In genomic region chr19:52725528-52725961, GRCh38 we compare ENCODE assay signal across 32 cellular contexts.
"Had no signal": no experiment of that assay in that cellular context is flagged by ENCODE, and none has a peak within 500 bp of the region (broad histone marks: within the 10 kb centered on the region; RNA-seq: fewer than 3 reads in every experiment).

No MANE protein-coding gene starts in this region.

- H3K4me3 ChIP-seq: adrenal gland, ascending aorta, heart left ventricle, left lung, lower lobe of right lung, skin epidermis, stomach, tibial artery had no signal

- H3K27ac Mint-ChIP-seq: activated CD4-positive, alpha-beta memory T cell treated with anti-CD3 and anti-CD28 coated beads for 36 hours; activated CD4-positive, alpha-beta T cell treated with anti-CD3 and anti-CD28 coated beads, Interleukin-2, amount 10 ng/mL, durations not matched to agents 24 days and 14 days; activated naive CD4-positive, alpha-beta T cell treated with anti-CD3 and anti-CD28 coated beads for 36 hours; activated naive CD8-positive, alpha-beta T cell treated with anti-CD3 and anti-CD28 coated beads for 36 hours; activated T-helper 1 cell treated with anti-CD3 and anti-CD28 coated beads, Interleukin-12 subunit alpha, Interleukin-12 subunit beta, Interleukin-2, Interleukin-4 antibody, amounts not matched to agents 30 ng/mL and 10 ng/mL and 1 ng/mL, durations not matched to agents 14 hours and 24 hours and 36 hours; stimulated activated memory B cell treated with anti-CD40 and anti-IgM and Interleukin-4, amounts not matched to agents 10 μg/mL and 1 μg/mL and 100 μg/mL, for 72 hours; T-helper 1 cell treated with Interleukin-12 subunit alpha and Interleukin-12 subunit beta and Interleukin-4 antibody, amounts not matched to agents 30 μg/mL and 1 μg/mL, for 36 hours had no signal

- H3K4me1 ChIP-seq: adrenal gland, ascending aorta, heart left ventricle, left lung, lower lobe of right lung, stomach, tibial artery had no signal

- H3K4me1 Mint-ChIP-seq: activated naive CD8-positive, alpha-beta T cell treated with anti-CD3 and anti-CD28 coated beads for 36 hours had no signal

- H3K4me3 Mint-ChIP-seq: activated CD4-positive, alpha-beta memory T cell treated with anti-CD3 and anti-CD28 coated beads for 36 hours; activated CD4-positive, alpha-beta T cell treated with anti-CD3 and anti-CD28 coated beads, Interleukin-2, amount 10 ng/mL, durations not matched to agents 24 days and 14 days; activated naive CD4-positive, alpha-beta T cell treated with anti-CD3 and anti-CD28 coated beads for 36 hours; activated naive CD8-positive, alpha-beta T cell treated with anti-CD3 and anti-CD28 coated beads for 36 hours; activated T-helper 1 cell treated with anti-CD3 and anti-CD28 coated beads, Interleukin-12 subunit alpha, Interleukin-12 subunit beta, Interleukin-2, Interleukin-4 antibody, amounts not matched to agents 30 ng/mL and 10 ng/mL and 1 ng/mL, durations not matched to agents 14 hours and 24 hours and 36 hours; brain; naive B cell; stimulated activated memory B cell treated with anti-CD40 and anti-IgM and Interleukin-4, amounts not matched to agents 10 μg/mL and 1 μg/mL and 100 μg/mL, for 72 hours; T-helper 1 cell treated with Interleukin-12 subunit alpha and Interleukin-12 subunit beta and Interleukin-4 antibody, amounts not matched to agents 30 μg/mL and 1 μg/mL, for 36 hours had no signal

- H3K27me3 ChIP-seq: adrenal gland, ascending aorta, heart left ventricle, left lung, neutrophil, stomach, tibial artery had no signal

- DNase-seq: activated CD4-positive, alpha-beta memory T cell treated with anti-CD3 and anti-CD28 coated beads for 36 hours; activated CD4-positive, alpha-beta T cell treated with anti-CD3 and anti-CD28 coated beads, Interleukin-2, amount 10 ng/mL, durations not matched to agents 24 days and 14 days; activated CD4-positive, CD25-positive, alpha-beta regulatory T cell treated with anti-CD3 and anti-CD28 coated beads, Interleukin-2, amount 50 U/mL, for 72 hours; activated CD8-positive, alpha-beta memory T cell treated with anti-CD3 and anti-CD28 coated beads, Interleukin-2, amount 50 U/mL, for 4 hours; activated effector memory CD4-positive, alpha-beta T cell treated with anti-CD3 and anti-CD28 coated beads, Interleukin-2, amount 50 U/mL, for 16 hours; activated naive CD4-positive, alpha-beta T cell treated with anti-CD3 and anti-CD28 coated beads for 36 hours; activated naive CD8-positive, alpha-beta T cell treated with anti-CD3 and anti-CD28 coated beads for 36 hours; activated T-cell treated with anti-CD3 and anti-CD28 coated beads, Interleukin-2, amount 50 U/mL, for 1 hour; adrenal gland; cortex of kidney; foreskin fibroblast; heart left ventricle; lower lobe of right lung; naive B cell; nephron progenitor cell; stimulated activated CD4-positive, alpha-beta T cell treated with anti-CD3 and anti-CD28 coated beads, Interleukin-4, amount 100 ng/mL, for 4 hours; stimulated activated CD8-positive, alpha-beta memory T cell treated with anti-CD3 and anti-CD28 coated beads, Interleukin-4, amount 100 ng/mL, for 48 hours; stomach; T-helper 9 cell; tibial artery; WERI-Rb-1 had no signal

- H3K27ac ChIP-seq: adrenal gland, ascending aorta, heart left ventricle, left lung, lower lobe of right lung, neutrophil, skin epidermis, stomach, tibial artery, WERI-Rb-1 had no signal

- FAIRE-seq: TTC549 had no signal

- H3K9me3 ChIP-seq: adrenal gland, ascending aorta, heart left ventricle, lower lobe of right lung, tibial artery had no signal

- H3K27me3 Mint-ChIP-seq: activated CD4-positive, alpha-beta memory T cell treated with anti-CD3 and anti-CD28 coated beads for 36 hours; activated CD4-positive, alpha-beta T cell treated with anti-CD3 and anti-CD28 coated beads, Interleukin-2, amount 10 ng/mL, durations not matched to agents 24 days and 14 days; activated naive CD8-positive, alpha-beta T cell treated with anti-CD3 and anti-CD28 coated beads for 36 hours; brain; naive B cell; stimulated activated memory B cell treated with anti-CD40 and anti-IgM and Interleukin-4, amounts not matched to agents 10 μg/mL and 1 μg/mL and 100 μg/mL, for 72 hours had no signal

- ATAC-seq: esophagus mucosa; heart left ventricle; left lung; lower lobe of right lung; sciatic nerve; stimulated activated memory B cell treated with anti-CD40 and anti-IgM and Interleukin-4, amounts not matched to agents 10 μg/mL and 1 μg/mL and 100 μg/mL, for 72 hours had no signal
